Comparison of ENCODE assay signal across 1 cellular context in the genomic region with DNA sequence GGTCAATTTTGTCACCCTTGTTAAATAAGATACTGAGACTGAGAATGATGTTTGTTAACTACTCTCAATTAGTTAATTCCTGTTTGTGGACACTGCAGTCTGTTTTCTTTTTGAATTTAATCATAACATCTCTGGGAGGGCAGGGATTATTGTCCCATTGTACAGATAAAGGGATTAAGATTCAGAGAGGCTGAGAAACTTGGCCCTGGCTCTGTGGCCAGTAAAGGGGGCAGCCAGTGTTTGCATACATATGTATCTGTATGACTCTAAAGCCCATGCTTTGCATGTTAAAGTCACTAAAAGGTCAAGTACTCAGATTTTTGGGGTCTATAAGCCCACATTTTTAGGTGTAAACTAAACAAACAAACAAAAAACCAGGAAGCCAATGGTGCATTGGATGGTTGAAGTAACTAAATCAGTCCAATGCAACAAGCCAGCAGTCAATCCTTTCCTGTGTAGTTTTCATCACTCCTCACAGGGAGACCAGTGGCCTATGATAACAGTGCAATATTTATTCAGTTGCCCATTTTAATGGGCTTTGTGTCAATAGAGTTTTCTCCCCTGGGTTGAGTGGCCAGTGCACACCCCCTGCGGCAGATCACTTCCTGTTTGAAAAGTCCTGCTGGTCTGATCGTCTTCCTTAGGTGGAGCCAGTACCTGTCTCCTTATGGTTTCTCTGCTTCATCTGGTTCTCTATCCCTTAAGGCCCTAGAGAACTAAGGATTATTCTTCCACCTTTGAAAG.
TF ChIP-seq lines count a peak whose summit lies in the region.

No MANE protein-coding gene starts in this region.

TF ChIP-seq in HepG2, 621 proteins besides CTCF, POLR2A, EP300 and RAD21 (continued from another document):
- TF ChIP-seq BRD4 (CRISPR knock-in tag; IDR thresholded peaks at IDR 0.05) (no peak), SOX6 (IDR thresholded peaks at IDR 0.05) (no peak), SOX6 (CRISPR knock-in tag; IDR thresholded peaks at IDR 0.05) (no peak), SOX5 (CRISPR knock-in tag; IDR thresholded peaks at IDR 0.05; ENCODE audit: borderline replicate concordance) (peak; percentile 53; the same call in 1 of the 2 replicates), NR2F6 (IDR thresholded peaks at IDR 0.05) (0 out of 2 replicates have a peak, but pooled peaks have one; percentile 20), NR2F6 (CRISPR knock-in tag; IDR thresholded peaks at IDR 0.05) (no peak), MATR3 (CRISPR knock-in tag; IDR thresholded peaks at IDR 0.05) (no peak), ZNF629 (CRISPR knock-in tag; conservative IDR thresholded peaks at IDR 0.05) (peak; percentile 67), ZMYM3 (CRISPR knock-in tag; IDR thresholded peaks at IDR 0.05) (no peak), MED1 (CRISPR knock-in tag; IDR thresholded peaks at IDR 0.05) (peak; percentile 41; the same call in 1 of the 2 replicates), TBX3 (IDR thresholded peaks at IDR 0.05; ENCODE audit: borderline replicate concordance) (no peak), NAIF1 (CRISPR knock-in tag; IDR thresholded peaks at IDR 0.05; ENCODE audit: borderline replicate concordance) (0 out of 2 replicates have a peak, but pooled peaks have one; percentile 6), CEBPB (IDR thresholded peaks at IDR 0.05; ENCODE audit: borderline replicate concordance, low read depth, low read length) (no peak), ETV5 (CRISPR knock-in tag; IDR thresholded peaks at IDR 0.05; ENCODE audit: borderline replicate concordance) (peak; percentile 73; the same call in 1 of the 2 replicates)
- TF ChIP-seq, protein P1, sequence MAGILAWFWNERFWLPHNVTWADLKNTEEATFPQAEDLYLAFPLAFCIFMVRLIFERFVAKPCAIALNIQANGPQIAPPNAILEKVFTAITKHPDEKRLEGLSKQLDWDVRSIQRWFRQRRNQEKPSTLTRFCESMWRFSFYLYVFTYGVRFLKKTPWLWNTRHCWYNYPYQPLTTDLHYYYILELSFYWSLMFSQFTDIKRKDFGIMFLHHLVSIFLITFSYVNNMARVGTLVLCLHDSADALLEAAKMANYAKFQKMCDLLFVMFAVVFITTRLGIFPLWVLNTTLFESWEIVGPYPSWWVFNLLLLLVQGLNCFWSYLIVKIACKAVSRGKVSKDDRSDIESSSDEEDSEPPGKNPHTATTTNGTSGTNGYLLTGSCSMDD (CRISPR knock-in tag; IDR thresholded peaks at IDR 0.05): no peak
